In genomic region chr10:114391599-114391998, GRCh38 we compare ENCODE assay signal across 21 cellular contexts. TPM values are rescaled to one million over a fixed set of nuclear protein-coding genes. Genes with fewer than 3 reads are reported as not detected.
DNase-seq lines count a peak whose midpoint lies in the region; ATAC-seq, FAIRE-seq and TF ChIP-seq lines count a peak whose summit lies in the region.
"Had no signal": no experiment of that assay in that cellular context is flagged by ENCODE, and none has a peak within 500 bp of the region (broad histone marks: within the 10 kb centered on the region; RNA-seq: fewer than 3 reads in every experiment).

No MANE protein-coding gene starts in this region.

- H4K91ac ChIP-seq in mesenchymal stem cell (ENCODE audit: low read length), result no peak overlapping the region

- peak overlapping the region; percentile 48 for H3K27ac ChIP-seq in mammary epithelial cell (ENCODE audit: insufficient read depth, low read depth, low read length)
- no peak overlapping the region for H3K27ac ChIP-seq in mesenchymal stem cell (ENCODE audit: low read length, poor library complexity, severe bottlenecking)
- H3K27ac ChIP-seq in HepG2 (ENCODE audit: extremely low read length, insufficient read depth, low read length), result no peak overlapping the region
- H3K27ac ChIP-seq: 22Rv1, SJSA1 had no signal

- TF ChIP-seq EP300 in HepG2 (IDR thresholded peaks at IDR 0.05; ENCODE audit: low read depth in 2 of 2, low read length in 2 of 2) (no peak), HepG2 (CRISPR knock-in tag; IDR thresholded peaks at IDR 0.05; ENCODE audit: borderline replicate concordance) (no peak)

- H3K36me3 ChIP-seq in mammary epithelial cell (ENCODE audit: insufficient read depth, low read length) (no peaks in the 10 kb centered on the region), mesenchymal stem cell (ENCODE audit: control insufficient read depth in 1 of 2, insufficient read depth in 2 of 2, low read depth in 1 of 2, low read length in 2 of 2) (no peaks in the 10 kb centered on the region), HepG2 (replicated peaks in 1 of 2; ENCODE audit: control insufficient read depth in 1 of 2, insufficient read depth in 2 of 2, low read length in 2 of 2) (no peaks in the 10 kb centered on the region)
- H3K36me3 ChIP-seq: BE2C, SJSA1 had no signal

- no peak for ATAC-seq in HepG2

- CTCF ChIA-PET in mammary epithelial cell (lab: Charles Lee; ENCODE audit: low non-redundant PET), result no interaction called here
- CTCF ChIA-PET in HepG2 (lab: Yijun Ruan, JAX; ENCODE audit: low intra/inter-chr PET ratio, low total read pairs), result no interaction called here

- H3K4ac ChIP-seq in mesenchymal stem cell (ENCODE audit: low read depth in 1 of 2, low read length in 2 of 2), result no peak overlapping the region

- H2AFZ ChIP-seq in mammary epithelial cell (ENCODE audit: low read depth, low read length) (no peak overlapping the region), mesenchymal stem cell (ENCODE audit: low read depth, low read length) (no peak overlapping the region), HepG2 (ENCODE audit: low read length) (no peak overlapping the region)

- no peaks in the 10 kb centered on the region for H4K20me1 ChIP-seq in mammary epithelial cell (ENCODE audit: insufficient read depth, low read length)
- H4K20me1 ChIP-seq in HepG2 (ENCODE audit: insufficient read depth, low read length), result no peaks in the 10 kb centered on the region

- H2BK15ac ChIP-seq in mesenchymal stem cell (ENCODE audit: low read depth, poor library complexity, severe bottlenecking), result no peak overlapping the region

- DNase-seq in activated CD8-positive, alpha-beta memory T cell treated with anti-CD3 and anti-CD28 coated beads, Interleukin-2, amount 50 U/mL, for 48 hours, result peak; percentile 12
- no peak for DNase-seq in activated CD8-positive, alpha-beta memory T cell treated with anti-CD3 and anti-CD28 coated beads for 24 hours
- DNase-seq in mammary epithelial cell (no peak), mesenchymal stem cell (no peak), HepG2 (ENCODE audit: low spot score) (no peak), SKM-1 (lab: John Stamatoyannopoulos, UW; ENCODE audit: unreplicated experiment) (no peak), HuH-7 (ENCODE audit: low spot score) (no peak)
- no peak for DNase-seq in activated CD8-positive, alpha-beta memory T cell treated with anti-CD3 and anti-CD28 coated beads, Interleukin-2, amount 50 U/mL, for 4 hours
- DNase-seq: BE2C; Caco-2; CD4-positive, alpha-beta T cell; HCEC 1CT; NCI-H1417 treated with DMSO at 0.1 percent for 48 hours; NCI-H187 treated with DMSO at 0.1 percent for 48 hours; NCI-H2227 treated with DMSO at 0.1 percent for 48 hours; NCI-H510A treated with DMSO at 0.1 percent for 48 hours; NCI-H774; OCI-M1 had no signal

- no peak overlapping the region for H3K23ac ChIP-seq in mesenchymal stem cell (ENCODE audit: low read length in 2 of 2)

- no peak overlapping the region for H2BK120ac ChIP-seq in mesenchymal stem cell (ENCODE audit: low read depth, low read length)

- no peak overlapping the region for H3K4me3 ChIP-seq in mammary epithelial cell (replicated peaks in 1 of 3; ENCODE audit: insufficient read depth in 1 of 3, low read depth in 2 of 3, low read length in 3 of 3)
- H3K4me3 ChIP-seq in mesenchymal stem cell (ENCODE audit: insufficient read depth in 1 of 2, low read depth in 1 of 2, low read length in 2 of 2), result no peak overlapping the region
- H3K4me3 ChIP-seq in HepG2 (replicated peaks in 1 of 3; ENCODE audit: insufficient read depth in 1 of 3, low read depth in 2 of 3, low read length in 3 of 3), result no peak overlapping the region
- H3K4me3 ChIP-seq: SJSA1 had no signal

- BruUV-seq in mammary epithelial cell (replicated peaks; lab: Mats Ljungman, UMichigan) (no TSS peak), HepG2 (replicated peaks; lab: Mats Ljungman, UMichigan) (no TSS peak)

- no peaks in the 10 kb centered on the region for H3K79me1 ChIP-seq in mesenchymal stem cell (replicated peaks; ENCODE audit: low read length, poor library complexity, severe bottlenecking)

- POLR2A ChIA-PET in HepG2 (lab: Yijun Ruan, JAX), result no interaction called here

- no peak overlapping the region for H2BK5ac ChIP-seq in mesenchymal stem cell (ENCODE audit: low read depth, low read length, poor library complexity, severe bottlenecking)

- no peak for FAIRE-seq in HepG2 (lab: Jason Lieb, UNC)
- FAIRE-seq: G401.6 had no signal

- no peak overlapping the region for H4K8ac ChIP-seq in mesenchymal stem cell (ENCODE audit: low read length)

- intact Hi-C loops in mammary epithelial cell (cut with micrococcal nuclease) (loop anchor here (5.0 kb wide), 1 partner anchor 34 kb away; no protein-coding TSS in a partner anchor), HepG2 (cut with micrococcal nuclease; ENCODE audit: unreplicated experiment) (no loop called here)

- H3K9ac ChIP-seq in mammary epithelial cell (ENCODE audit: insufficient read depth, low read length), result no peak overlapping the region
- no peak overlapping the region for H3K9ac ChIP-seq in mesenchymal stem cell (ENCODE audit: low read length)
- H3K9ac ChIP-seq in HepG2 (ENCODE audit: insufficient read depth, low read depth, low read length), result no peak overlapping the region

- H3K4me2 ChIP-seq in mammary epithelial cell (ENCODE audit: insufficient read depth, low read depth, low read length), result peak overlapping the region; percentile 9
- no peak overlapping the region for H3K4me2 ChIP-seq in mesenchymal stem cell (ENCODE audit: low read length, poor library complexity, severe bottlenecking)
- H3K4me2 ChIP-seq in HepG2 (ENCODE audit: low read depth, low read length), result no peak overlapping the region

- TF ChIP-seq POLR2A in HepG2 (IDR thresholded peaks at IDR 0.05; ENCODE audit: insufficient read depth in 1 of 2, low read depth in 2 of 2, low read length in 2 of 2), result no peak

- TF ChIP-seq CTCF in mammary epithelial cell (conservative IDR thresholded peaks at IDR 0.05 in 1 of 2, IDR thresholded peaks at IDR 0.05 in 1 of 2; ENCODE audit: extremely low read depth in 1 of 2, insufficient read depth in 1 of 2, low read depth in 1 of 2, low read length in 2 of 2), result no peak
- no peak for TF ChIP-seq CTCF in HepG2 (CRISPR knock-in tag; IDR thresholded peaks at IDR 0.05)

- dilution Hi-C loops in mammary epithelial cell (cut with HindIII; ENCODE audit: low sequenced_read_pairs), result no loop called here

- H3K4me1 ChIP-seq in mammary epithelial cell (ENCODE audit: insufficient read depth, low read length) (peaks cover 78% of the 10 kb centered on the region), mesenchymal stem cell (ENCODE audit: control insufficient read depth, insufficient read depth, low read depth, low read length) (peaks cover 9% of the 10 kb centered on the region), HepG2 (ENCODE audit: insufficient read depth, low read length) (no peaks in the 10 kb centered on the region)
- H3K4me1 ChIP-seq: BE2C, Caco-2 had no signal

- peak overlapping the region; percentile 47 to 80 for H2BK12ac ChIP-seq in mesenchymal stem cell (ENCODE audit: low read length in 2 of 2)

- H3K18ac ChIP-seq in mesenchymal stem cell (ENCODE audit: low read depth in 1 of 2, low read length in 2 of 2), result peak overlapping the region in 1 of 2 experiments; percentile 60

- in situ Hi-C loops in mammary epithelial cell (cut with MboI; ENCODE audit: low sequenced_read_pairs in 2 of 2) (loop anchor here in 1 of 2 donors (10.0 kb wide), 1 partner anchor 87 kb away; no protein-coding TSS in a partner anchor), HepG2 (cut with HindIII; ENCODE audit: extremely low pct_ligation_motif_present, low pct_unique_long_range_greater_than_20kb) (no loop called here)

- H3K79me2 ChIP-seq in mammary epithelial cell (ENCODE audit: insufficient read depth, low read length) (peaks cover 86% of the 10 kb centered on the region), HepG2 (ENCODE audit: insufficient read depth, low read length) (no peaks in the 10 kb centered on the region)

- no peaks in the 10 kb centered on the region for H3K27me3 ChIP-seq in mammary epithelial cell (ENCODE audit: insufficient read depth, low read length)
- peaks cover 4 to 63% of the 10 kb centered on the region in 2 experiments for H3K27me3 ChIP-seq in mesenchymal stem cell (ENCODE audit: control insufficient read depth in 1 of 2, insufficient read depth in 1 of 2, low read length in 2 of 2)
- peaks cover 2 to 52% of the 10 kb centered on the region in 2 experiments; a peak in 4 of 5 replicates for H3K27me3 ChIP-seq in HepG2 (ENCODE audit: control insufficient read depth in 1 of 2, insufficient read depth in 2 of 2, low read length in 2 of 2)
- H3K27me3 ChIP-seq: BE2C, SJSA1 had no signal

- no peak overlapping the region for H2AK5ac ChIP-seq in mesenchymal stem cell (ENCODE audit: low read length, severe bottlenecking)

- H3K14ac ChIP-seq in mesenchymal stem cell (ENCODE audit: low read length in 2 of 2), result peak overlapping the region in 1 of 2 experiments; percentile 31

- H3K9me3 ChIP-seq in mammary epithelial cell (replicated peaks; ENCODE audit: insufficient read depth, low read length), result no peaks in the 10 kb centered on the region
- no peaks in the 10 kb centered on the region for H3K9me3 ChIP-seq in mesenchymal stem cell (ENCODE audit: control insufficient read depth, low read length)
- no peaks in the 10 kb centered on the region for H3K9me3 ChIP-seq in HepG2 (ENCODE audit: low read length)
- H3K9me3 ChIP-seq: BE2C, Caco-2, SJSA1 had no signal

- no peak for TF ChIP-seq RAD21 in HepG2 (CRISPR knock-in tag; IDR thresholded peaks at IDR 0.05)

- 81% methylated on average over 5 of the region's 5 CpGs for WGBS in mammary epithelial cell (ENCODE audit: low coverage, missing lambda C conversion rate)
- 94% methylated on average over 5 of the region's 5 CpGs for WGBS in mesenchymal stem cell
- WGBS in HepG2 (ENCODE audit: low lambda C conversion rate), result 25% methylated on average over 5 of the region's 5 CpGs

RNA-seq across cellular contexts. Expression of gene AFAP1L2, which starts 12.7 kb away (rescaled TPM):
- 10 to 100 TPM; 25.8 to 63.9 TPM for total RNA-seq in mammary epithelial cell
- 40.4 TPM for polyA plus RNA-seq in mammary epithelial cell
- 42.5 TPM for polyA minus RNA-seq in mammary epithelial cell
- 60.2 TPM for polyA plus RNA-seq in mesenchymal stem cell (2013, experiment 1 of 2)
- polyA plus RNA-seq in mesenchymal stem cell (2013, experiment 2 of 2), result 57.6 TPM
- total RNA-seq in HepG2 (2016; rRNA removed; fragmentation: Illumina TruSeq; extraction: Trizol), result not detected in 2 replicates
- total RNA-seq in HepG2 (2016; cell fraction: cytosol; rRNA removed; fragmentation: Illumina TruSeq; extraction: Trizol; ENCODE audit: low read depth), result not detected in 2 replicates
- not detected in 2 replicates for total RNA-seq in HepG2 (2016; cell fraction: insoluble cytoplasmic fraction; rRNA removed; fragmentation: Illumina TruSeq; extraction: Trizol)
- total RNA-seq in HepG2 (2016; cell fraction: membrane; rRNA removed; fragmentation: Illumina TruSeq; extraction: Trizol), result not detected in 2 replicates
- not detected in 2 replicates for total RNA-seq in HepG2 (2016; cell fraction: nucleus; rRNA removed; fragmentation: Illumina TruSeq; extraction: Trizol)
- polyA plus RNA-seq in HepG2 (2011; rRNA removed), result not detected in 2 replicates
- polyA plus RNA-seq in HepG2 (2011; cell fraction: cytosol; rRNA removed), result not detected in 2 replicates
- 0.03 TPM in 2 replicates for polyA plus RNA-seq in HepG2 (2011; cell fraction: nucleus; rRNA removed)
- polyA plus RNA-seq in HepG2 (2012), result not detected in 2 replicates
- polyA plus RNA-seq in HepG2 (2016; cell fraction: cytosol; fragmentation: Illumina TruSeq; extraction: Trizol; ENCODE audit: low read depth), result not detected in 2 replicates
- not detected in 2 replicates for polyA plus RNA-seq in HepG2 (2016; cell fraction: insoluble cytoplasmic fraction; fragmentation: Illumina TruSeq; extraction: Trizol; ENCODE audit: low read depth)
- not detected in 2 replicates for polyA plus RNA-seq in HepG2 (2016; cell fraction: membrane; fragmentation: Illumina TruSeq; extraction: Trizol; ENCODE audit: low read depth)
- not detected in 2 replicates for polyA plus RNA-seq in HepG2 (2016; cell fraction: nucleus; fragmentation: Illumina TruSeq; extraction: Trizol; ENCODE audit: insufficient read depth, low read depth)
- 0.75 TPM in 1 of 2 replicates, not detected in the other for polyA minus RNA-seq in HepG2 (2011; rRNA and poly(A)+ RNA removed; ENCODE audit: low replicate concordance)
- not detected in 2 replicates for polyA minus RNA-seq in HepG2 (2011; cell fraction: cytosol; rRNA and poly(A)+ RNA removed)
- polyA minus RNA-seq in HepG2 (2011; cell fraction: nucleus; rRNA and poly(A)+ RNA removed), result not detected in 2 replicates

Comparison
In these comparisons a context has a peak if more than half of its experiments do, and no peak if none do; other contexts are left out.
1. RNA of gene AFAP1L2, which starts 12.7 kb away (total RNA-seq): 25.8 to 63.9 TPM in mammary epithelial cell; not detected in HepG2; every median in the first group is over 10 times any median in the second.